Comparison of ENCODE assay signal across 15 cellular contexts in the genomic region with DNA sequence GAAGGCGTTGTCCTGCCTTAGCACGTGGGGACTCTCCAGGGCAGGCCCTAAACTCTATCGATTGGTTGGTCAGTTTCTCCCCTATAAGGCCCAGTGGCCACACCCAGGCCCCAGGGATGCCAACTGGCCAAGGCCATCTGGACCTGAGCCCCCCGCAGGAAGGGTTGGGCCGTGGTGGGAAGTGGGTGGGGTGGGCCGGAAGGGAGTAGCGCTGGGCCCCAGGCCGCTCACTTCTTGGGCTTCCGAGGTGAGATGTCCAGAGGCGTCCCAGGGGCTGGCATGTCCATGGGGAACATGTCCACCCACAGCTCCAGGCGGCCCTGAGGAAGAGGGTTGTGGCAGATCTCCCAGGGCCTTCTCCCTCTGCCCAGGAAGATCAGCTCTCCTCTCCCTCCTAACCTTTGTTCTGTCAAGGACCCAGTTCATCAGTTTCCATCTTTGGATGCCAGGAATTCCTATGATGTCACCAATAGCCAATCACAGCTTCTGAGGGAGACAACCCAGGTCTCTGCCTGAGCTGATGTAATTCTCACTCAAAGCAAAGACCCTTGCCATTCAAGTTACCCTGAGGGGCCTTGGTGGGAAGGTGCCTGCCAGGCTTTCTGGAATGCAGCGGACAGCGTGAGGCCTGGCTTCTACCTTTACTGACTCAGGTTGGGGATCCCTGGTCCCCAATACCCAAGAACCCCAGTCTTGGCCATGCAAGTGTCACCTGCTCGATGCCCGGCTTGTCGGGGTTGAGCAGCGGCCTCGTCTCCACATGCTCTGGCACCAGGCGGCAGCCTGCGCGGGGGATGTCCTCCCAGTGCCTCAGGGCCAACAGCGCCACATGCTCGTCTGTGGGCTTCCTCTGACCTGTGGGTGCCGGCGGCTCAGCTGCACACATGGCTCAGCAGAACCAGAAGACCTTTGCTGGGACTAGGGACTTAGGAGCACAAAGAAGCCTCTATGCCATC. TPM values are rescaled to one million over a fixed set of nuclear protein-coding genes. Genes with fewer than 3 reads are reported as not detected.
DNase-seq lines count a peak whose midpoint lies in the region; ATAC-seq and TF ChIP-seq lines count a peak whose summit lies in the region.
"Had no signal": no experiment of that assay in that cellular context is flagged by ENCODE, and none has a peak within 500 bp of the region (broad histone marks: within the 10 kb centered on the region; RNA-seq: fewer than 3 reads in every experiment).

No MANE protein-coding gene starts in this region.

- no peak overlapping the region for H3K27ac ChIP-seq in left ventricle myocardium inferior (replicated peaks)
- H3K27ac ChIP-seq: gastrocnemius medialis, SJSA1, skin epidermis, upper lobe of left lung had no signal

- TF ChIP-seq CTCF in left ventricle myocardium inferior (IDR thresholded peaks at IDR 0.05; ENCODE audit: borderline replicate concordance) = no peak

- peaks cover 3% of the 10 kb centered on the region for H3K9me3 Mint-ChIP-seq in activated CD4-positive, alpha-beta memory T cell treated with anti-CD3 and anti-CD28 coated beads for 36 hours

- no peak overlapping the region for H3K4me3 Mint-ChIP-seq in activated CD4-positive, alpha-beta memory T cell treated with anti-CD3 and anti-CD28 coated beads for 36 hours
- H3K4me3 Mint-ChIP-seq: stimulated activated memory B cell treated with anti-CD40 and anti-IgM and Interleukin-4, amounts not matched to agents 10 μg/mL and 1 μg/mL and 100 μg/mL, for 72 hours had no signal

- no peaks in the 10 kb centered on the region for H3K9me3 ChIP-seq in left ventricle myocardium inferior (replicated peaks)
- H3K9me3 ChIP-seq: gastrocnemius medialis, SJSA1, upper lobe of left lung had no signal

- intact Hi-C loops in cardiac septum (cut with DNase I) (no loop called here), left ventricle myocardium inferior (cut with micrococcal nuclease) (no loop called here)
- intact Hi-C loops in activated CD4-positive, alpha-beta memory T cell treated with anti-CD3 and anti-CD28 coated beads for 36 hours (cut with micrococcal nuclease) = no loop called here

- no peaks in the 10 kb centered on the region for H3K4me1 ChIP-seq in left ventricle myocardium inferior
- H3K4me1 ChIP-seq: SJSA1, upper lobe of left lung had no signal

- peak; percentile 62 for DNase-seq in cardiac septum (ENCODE audit: low spot score)
- DNase-seq in left ventricle myocardium inferior = no peak
- peak; percentile 7 for DNase-seq in amniotic epithelial cell (ENCODE audit: low read depth)
- peak; percentile 55 for DNase-seq in left kidney (ENCODE audit: low read depth, low spot score)
- DNase-seq in cerebellar cortex (ENCODE audit: low spot score) = no peak
- DNase-seq in activated CD4-positive, alpha-beta memory T cell treated with anti-CD3 and anti-CD28 coated beads for 36 hours = no peak
- no peak for DNase-seq in stimulated activated naive CD4-positive, alpha-beta T cell (lab: John Stamatoyannopoulos, UW)
- DNase-seq: activated T-cell treated with anti-CD3 and anti-CD28 coated beads, Interleukin-2, amount 50 U/mL, for 48 hours; Karpas-422; upper lobe of left lung had no signal

- POLR2A ChIA-PET in activated CD4-positive, alpha-beta memory T cell treated with anti-CD3 and anti-CD28 coated beads for 36 hours (lab: Charles Lee) = no interaction called here

- no peak overlapping the region for H3K4me3 ChIP-seq in left ventricle myocardium inferior
- H3K4me3 ChIP-seq: gastrocnemius medialis, SJSA1, skin epidermis, upper lobe of left lung had no signal

- no peaks in the 10 kb centered on the region for H3K4me1 Mint-ChIP-seq in activated CD4-positive, alpha-beta memory T cell treated with anti-CD3 and anti-CD28 coated beads for 36 hours (ENCODE audit: low read depth)
- H3K4me1 Mint-ChIP-seq: stimulated activated memory B cell treated with anti-CD40 and anti-IgM and Interleukin-4, amounts not matched to agents 10 μg/mL and 1 μg/mL and 100 μg/mL, for 72 hours had no signal

- no peaks in the 10 kb centered on the region for H3K27me3 ChIP-seq in left ventricle myocardium inferior (ENCODE audit: low read depth)
- H3K27me3 ChIP-seq: gastrocnemius medialis, upper lobe of left lung had no signal

- no peak for ATAC-seq in HG02798 (IDR thresholded peaks at IDR 0.05; ENCODE audit: poor library complexity, unreplicated experiment)
- ATAC-seq: stimulated activated memory B cell treated with anti-CD40 and anti-IgM and Interleukin-4, amounts not matched to agents 10 μg/mL and 1 μg/mL and 100 μg/mL, for 72 hours had no signal

- H3K36me3 Mint-ChIP-seq in activated CD4-positive, alpha-beta memory T cell treated with anti-CD3 and anti-CD28 coated beads for 36 hours = no peaks in the 10 kb centered on the region
- H3K36me3 Mint-ChIP-seq: stimulated activated memory B cell treated with anti-CD40 and anti-IgM and Interleukin-4, amounts not matched to agents 10 μg/mL and 1 μg/mL and 100 μg/mL, for 72 hours had no signal

- H3K27me3 Mint-ChIP-seq in activated CD4-positive, alpha-beta memory T cell treated with anti-CD3 and anti-CD28 coated beads for 36 hours = no peaks in the 10 kb centered on the region
- H3K27me3 Mint-ChIP-seq: stimulated activated memory B cell treated with anti-CD40 and anti-IgM and Interleukin-4, amounts not matched to agents 10 μg/mL and 1 μg/mL and 100 μg/mL, for 72 hours had no signal

- H3K36me3 ChIP-seq in left ventricle myocardium inferior = no peaks in the 10 kb centered on the region
- H3K36me3 ChIP-seq: gastrocnemius medialis, SJSA1, upper lobe of left lung had no signal

- no peak overlapping the region for H3K27ac Mint-ChIP-seq in activated CD4-positive, alpha-beta memory T cell treated with anti-CD3 and anti-CD28 coated beads for 36 hours
- H3K27ac Mint-ChIP-seq: stimulated activated memory B cell treated with anti-CD40 and anti-IgM and Interleukin-4, amounts not matched to agents 10 μg/mL and 1 μg/mL and 100 μg/mL, for 72 hours had no signal

- CTCF ChIA-PET in activated CD4-positive, alpha-beta memory T cell treated with anti-CD3 and anti-CD28 coated beads for 36 hours (lab: Charles Lee) = no interaction called here

RNA-seq across cellular contexts. Expression of a gene that starts 14.4 kb away (rescaled TPM):
- total RNA-seq in cardiac septum = not detected
- total RNA-seq in left ventricle myocardium inferior = not detected
- 1 to 10 TPM; 1.6 to 1.9 TPM for total RNA-seq in activated CD4-positive, alpha-beta memory T cell treated with anti-CD3 and anti-CD28 coated beads for 36 hours
- total RNA-seq: SJSA1 had no signal

Comparison
In these comparisons a context has a peak if more than half of its experiments do, and no peak if none do; other contexts are left out.
1. DNase-seq: peak in cardiac septum (single experiment), amniotic epithelial cell (single experiment) and left kidney (single experiment); none in left ventricle myocardium inferior (single experiment), cerebellar cortex (single experiment), activated CD4-positive, alpha-beta memory T cell treated with anti-CD3 and anti-CD28 coated beads for 36 hours (single experiment) and stimulated activated naive CD4-positive, alpha-beta T cell (0 of 6).